1 cellular context compared by ENCODE assay signal in genomic region chr1:156505679-156506298, GRCh38.
TF ChIP-seq lines count a peak whose summit lies in the region.

No MANE protein-coding gene starts in this region.

TF ChIP-seq in HEK293, 187 proteins besides CTCF, POLR2A, EP300 and RAD21 (continued from another document):
- no peak for TF ChIP-seq ZNF184 (tag by site-specific recombination; IDR thresholded peaks at IDR 0.05)
- TF ChIP-seq PBX3 (CRISPR knock-in tag; IDR thresholded peaks at IDR 0.05), result no peak
- no peak for TF ChIP-seq ZNF292 (tag by site-specific recombination; IDR thresholded peaks at IDR 0.05; ENCODE audit: borderline replicate concordance, low read depth)
- no peak for TF ChIP-seq ZNF792 (tag by site-specific recombination; IDR thresholded peaks at IDR 0.05)
- no peak for TF ChIP-seq ZNF561 (tag by site-specific recombination; IDR thresholded peaks at IDR 0.05; ENCODE audit: borderline replicate concordance)
- no peak for TF ChIP-seq REPIN1 (tag by site-specific recombination; IDR thresholded peaks at IDR 0.05; ENCODE audit: low read depth)
- no peak for TF ChIP-seq ZNF274 (IDR thresholded peaks at IDR 0.05; ENCODE audit: low read length)
- TF ChIP-seq ZNF274 (tag by site-specific recombination; IDR thresholded peaks at IDR 0.05; ENCODE audit: borderline replicate concordance), result no peak
- no peak for TF ChIP-seq ZNF777 (tag by site-specific recombination; IDR thresholded peaks at IDR 0.05; ENCODE audit: borderline replicate concordance)
- TF ChIP-seq ZNF830 (tag by site-specific recombination; IDR thresholded peaks at IDR 0.05; ENCODE audit: low read depth), result no peak
- TF ChIP-seq OSR2 (tag by site-specific recombination; IDR thresholded peaks at IDR 0.05), result no peak
- TF ChIP-seq KLF7 (tag by site-specific recombination; IDR thresholded peaks at IDR 0.05; ENCODE audit: borderline replicate concordance), result peak; percentile 32; the same call in 1 of the 2 replicates
- no peak for TF ChIP-seq ZNF239 (tag by site-specific recombination; IDR thresholded peaks at IDR 0.05)
- TF ChIP-seq ZNF623 (tag by site-specific recombination; IDR thresholded peaks at IDR 0.05), result no peak
- no peak for TF ChIP-seq ZNF645 (tag by site-specific recombination; IDR thresholded peaks at IDR 0.05)
- no peak for TF ChIP-seq SCRT1 (tag by site-specific recombination; IDR thresholded peaks at IDR 0.05; ENCODE audit: borderline replicate concordance)
- no peak for TF ChIP-seq KLF9 (tag by site-specific recombination; IDR thresholded peaks at IDR 0.05; ENCODE audit: low read depth)
- no peak for TF ChIP-seq GLI2 (tag by site-specific recombination; IDR thresholded peaks at IDR 0.05; ENCODE audit: borderline replicate concordance, low read depth)
- no peak for TF ChIP-seq ZNF2 (tag by site-specific recombination; IDR thresholded peaks at IDR 0.05)
- no peak for TF ChIP-seq GLIS2 (tag by site-specific recombination; IDR thresholded peaks at IDR 0.05)
- no peak for TF ChIP-seq SCRT2 (tag by site-specific recombination; IDR thresholded peaks at IDR 0.05)
